Comparison of ENCODE assay signal across 8 cellular contexts in the genomic region with DNA sequence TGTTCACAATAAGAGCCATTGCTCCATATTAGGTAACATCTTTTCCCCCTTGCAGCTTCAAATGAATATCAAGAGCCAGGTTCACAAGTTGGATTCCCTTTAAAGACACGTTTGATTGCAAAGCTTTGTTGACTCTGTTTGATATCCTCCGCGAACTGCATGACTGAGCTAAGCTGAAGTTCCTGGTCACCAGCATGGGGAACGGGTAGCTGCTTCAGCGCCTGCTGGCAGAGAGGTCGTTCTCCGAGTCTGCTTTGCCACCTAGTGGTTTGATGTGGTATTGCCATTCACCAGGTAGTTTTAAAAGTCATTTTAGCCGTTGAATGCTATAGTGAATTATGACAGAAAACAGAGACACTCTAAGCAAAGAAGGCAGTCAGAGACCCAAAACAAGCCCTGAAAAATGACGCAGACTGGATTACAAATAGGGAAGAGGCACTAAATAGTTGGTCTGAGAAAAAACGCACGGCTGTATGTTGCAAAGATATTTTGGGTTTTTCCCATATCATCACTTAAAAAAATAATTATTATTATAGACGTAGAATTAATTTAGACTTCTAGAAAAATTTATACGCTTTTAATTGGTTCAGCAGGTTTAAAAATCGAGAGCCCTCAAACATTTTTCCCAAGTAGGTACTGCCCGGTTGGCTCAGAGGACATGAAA.
DNase-seq lines count a peak whose midpoint lies in the region; ATAC-seq and TF ChIP-seq lines count a peak whose summit lies in the region.

No MANE protein-coding gene starts in this region.

- peak; percentile 72 for DNase-seq in NCI-H1092 treated with DMSO at 0.1 percent for 48 hours (lab: John Stamatoyannopoulos, UW)
- peak; percentile 83 for DNase-seq in SW480 (ENCODE audit: low spot score)
- DNase-seq in amniotic epithelial cell (ENCODE audit: low read depth), result peak; percentile 65
- DNase-seq in left ventricle myocardium superior, result peak; percentile 70
- peak; percentile 76 for DNase-seq in retina
- no peak for DNase-seq in NCI-H187 treated with DMSO at 0.1 percent for 48 hours (lab: John Stamatoyannopoulos, UW)

- peak; percentile 86 for TF ChIP-seq CTCF in GM12874 (IDR thresholded peaks at IDR 0.05; ENCODE audit: insufficient read depth, low read depth, low read length)

- intact Hi-C loops in left ventricle myocardium superior (cut with micrococcal nuclease), result loop anchor here (10.0 kb wide), 1 partner anchor 493 kb away; no protein-coding TSS in a partner anchor

- ATAC-seq in HG02678 (IDR thresholded peaks at IDR 0.05; ENCODE audit: unreplicated experiment) (peak; percentile 94), left ventricle myocardium superior (peak; percentile 81)
